ENCODE assay signal across 29 cellular contexts in the genomic region with DNA sequence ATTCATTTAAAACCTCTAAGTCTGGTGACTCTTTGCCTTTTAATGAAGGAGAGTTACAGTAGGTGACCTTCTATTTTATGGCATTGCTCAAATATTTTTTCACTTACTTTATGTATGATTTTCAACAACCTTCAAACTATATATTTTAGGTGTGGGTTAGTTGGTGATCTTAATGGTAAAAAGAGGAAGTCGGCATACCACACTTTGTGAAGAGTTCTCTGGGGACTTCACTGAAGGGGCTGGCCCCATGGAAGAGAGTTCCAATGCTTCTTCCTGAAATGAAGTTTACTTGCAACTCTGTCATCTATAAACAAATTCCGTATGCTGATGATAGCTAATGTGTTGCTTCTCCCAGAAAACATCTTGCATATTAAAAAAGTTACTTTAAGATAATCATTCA.
"Had no signal": no experiment of that assay in that cellular context is flagged by ENCODE, and none has a peak within 500 bp of the region (broad histone marks: within the 10 kb centered on the region; RNA-seq: fewer than 3 reads in every experiment).

No MANE protein-coding gene starts in this region.

- ATAC-seq: activated T-cell treated with anti-CD3 and anti-CD28 coated beads, Interleukin-2, amount 50 U/mL, for 72 hours; effector memory CD8-positive, alpha-beta T cell; foreskin keratinocyte; gastrocnemius medialis; heart left ventricle; T-helper 17 cell; WTC11 had no signal

- H3K27ac ChIP-seq: brain microvascular endothelial cell, coronary artery, dorsolateral prefrontal cortex, esophagus muscularis mucosa, foreskin keratinocyte, gastrocnemius medialis, heart left ventricle, VCaP had no signal

- DNase-seq: activated CD4-positive, alpha-beta memory T cell treated with anti-CD3 and anti-CD28 coated beads, Interleukin-2, amount 10 ng/mL, durations not matched to agents 7 days and 5 days; activated CD4-positive, alpha-beta T cell treated with anti-CD3 and anti-CD28 coated beads for 1 hour; activated CD4-positive, alpha-beta T cell treated with anti-CD3 and anti-CD28 coated beads for 4 hours; activated CD4-positive, alpha-beta T cell treated with anti-CD3 and anti-CD28 coated beads, Interleukin-2, amount 10 ng/mL, durations not matched to agents 7 days and 5 days; activated CD4-positive, alpha-beta T cell treated with anti-CD3 and anti-CD28 coated beads, Interleukin-2, amount 50 U/mL, for 4 hours; activated CD8-positive, alpha-beta memory T cell treated with anti-CD3 and anti-CD28 coated beads, Interleukin-2, amount 50 U/mL, for 48 hours; activated gamma-delta T cell; activated naive CD4-positive, alpha-beta T cell; activated naive CD4-positive, alpha-beta T cell treated with anti-CD3 and anti-CD28 coated beads, Interleukin-2, amount 50 U/mL, for 16 hours; activated T-cell treated with anti-CD3 and anti-CD28 coated beads for 4 hours; activated T-cell treated with anti-CD3 and anti-CD28 coated beads, Interleukin-2, amount 50 U/mL, for 24 hours; activated T-cell treated with anti-CD3 and anti-CD28 coated beads, Interleukin-2, amount 50 U/mL, for 72 hours; amniotic stem cell; anterior cingulate cortex; brain microvascular endothelial cell; dorsolateral prefrontal cortex; effector CD4-positive, alpha-beta T cell; effector memory CD8-positive, alpha-beta T cell; erythroblast; foreskin keratinocyte; gastrocnemius medialis; glutamatergic neuron; heart left ventricle; T-helper 17 cell; T1000 had no signal

- H3K36me3 ChIP-seq: brain microvascular endothelial cell, esophagus muscularis mucosa, gastrocnemius medialis, heart left ventricle had no signal

- H3K4me3 ChIP-seq: coronary artery, dorsolateral prefrontal cortex, esophagus muscularis mucosa, gastrocnemius medialis, heart left ventricle had no signal

- H3K9me3 ChIP-seq: esophagus muscularis mucosa, gastrocnemius medialis had no signal

- H3K27me3 ChIP-seq: brain microvascular endothelial cell, dorsolateral prefrontal cortex, esophagus muscularis mucosa, foreskin keratinocyte, gastrocnemius medialis, heart left ventricle had no signal

- H3K4me1 ChIP-seq: esophagus muscularis mucosa, foreskin keratinocyte, gastrocnemius medialis, heart left ventricle had no signal
